In genomic region chr22:46547883-46548244, GRCh38 we compare ENCODE assay signal across 9 cellular contexts. TPM values are rescaled to one million over a fixed set of nuclear protein-coding genes. Genes with fewer than 3 reads are reported as not detected.
A peak's percentile ranks its signal among the peaks of the same experiment; 100 is the strongest.
DNase-seq lines count a peak whose midpoint lies in the region; ATAC-seq, FAIRE-seq and TF ChIP-seq lines count a peak whose summit lies in the region.
"Had no signal": no experiment of that assay in that cellular context is flagged by ENCODE, and none has a peak within 500 bp of the region (broad histone marks: within the 10 kb centered on the region; RNA-seq: fewer than 3 reads in every experiment).

No MANE protein-coding gene starts in this region.

- no peak for TF ChIP-seq POLR2A in gastrocnemius medialis (IDR thresholded peaks at IDR 0.05)

- H3K79me2 ChIP-seq in astrocyte (ENCODE audit: insufficient read depth, low read length), result no peaks in the 10 kb centered on the region

- H3K4me3 ChIP-seq in astrocyte (ENCODE audit: insufficient read depth, low read depth, low read length), result no peak overlapping the region
- no peak overlapping the region for H3K4me3 ChIP-seq in right cardiac atrium (ENCODE audit: low read length)
- no peak overlapping the region for H3K4me3 ChIP-seq in gastrocnemius medialis

- intact Hi-C loops in right cardiac atrium (cut with DNase I) (loop anchor here in 1 of 4 donors (10.0 kb wide), 1 partner anchor 423 kb away; no protein-coding TSS in a partner anchor), gastrocnemius medialis (cut with DNase I; ENCODE audit: low total_unique reads) (loop anchor here (10.0 kb wide), 1 partner anchor 423 kb away; no protein-coding TSS in a partner anchor)

- peaks cover 37% of the 10 kb centered on the region for H3K4me1 Mint-ChIP-seq in astrocyte (ENCODE audit: low read depth, unreplicated experiment)
- peaks cover 11% of the 10 kb centered on the region for H3K4me1 Mint-ChIP-seq in stimulated activated naive CD8-positive, alpha-beta T cell treated with anti-CD3 and anti-CD28 coated beads, Interleukin-15, amount 100 ng/mL, for 72 hours

- no peaks in the 10 kb centered on the region for H3K36me3 ChIP-seq in astrocyte (ENCODE audit: insufficient read depth, low read length)
- H3K36me3 ChIP-seq in gastrocnemius medialis, result no peaks in the 10 kb centered on the region

- DNase-seq in ELR (ENCODE audit: low read depth) (peak; percentile 95), astrocyte (ENCODE audit: low read depth) (peak; percentile 87), right cardiac atrium (peak; percentile 78 to 86 (median 86)), gastrocnemius medialis (peak; percentile 53 to 73), NCI-H2029 treated with DMSO at 0.1 percent for 48 hours (lab: John Stamatoyannopoulos, UW) (no peak), frontal cortex (ENCODE audit: low spot score in 2 of 2) (no peak)
- no peak for DNase-seq in stimulated activated naive CD8-positive, alpha-beta T cell treated with anti-CD3 and anti-CD28 coated beads, Interleukin-15, amount 100 ng/mL, for 72 hours
- DNase-seq: activated gamma-delta T cell treated with Interleukin-2 at 50 U/mL for 16 hours had no signal

- peak overlapping the region; percentile 72 for H3K4me2 ChIP-seq in astrocyte (ENCODE audit: low read length)

- peaks cover 2% of the 10 kb centered on the region for H3K9me3 Mint-ChIP-seq in astrocyte (ENCODE audit: unreplicated experiment)
- no peaks in the 10 kb centered on the region for H3K9me3 Mint-ChIP-seq in stimulated activated naive CD8-positive, alpha-beta T cell treated with anti-CD3 and anti-CD28 coated beads, Interleukin-15, amount 100 ng/mL, for 72 hours

- H3K9me3 ChIP-seq in astrocyte (ENCODE audit: insufficient read depth, low read depth, low read length), result peaks cover 7% of the 10 kb centered on the region
- peaks cover 1% of the 10 kb centered on the region for H3K9me3 ChIP-seq in right cardiac atrium (ENCODE audit: control insufficient read depth, low read length)
- H3K9me3 ChIP-seq in gastrocnemius medialis, result no peaks in the 10 kb centered on the region

- H3K27ac Mint-ChIP-seq in astrocyte (ENCODE audit: unreplicated experiment), result peak overlapping the region; percentile 86
- H3K27ac Mint-ChIP-seq in stimulated activated naive CD8-positive, alpha-beta T cell treated with anti-CD3 and anti-CD28 coated beads, Interleukin-15, amount 100 ng/mL, for 72 hours, result no peak overlapping the region

- H4K20me1 ChIP-seq in astrocyte (ENCODE audit: insufficient read depth, low read length), result no peaks in the 10 kb centered on the region

- peak overlapping the region; percentile 26 for H2AFZ ChIP-seq in astrocyte (ENCODE audit: low read depth, low read length)

- FAIRE-seq in astrocyte (lab: Jason Lieb, UNC) (peak; percentile 66), frontal cortex (lab: Jason Lieb, UNC) (no peak)

- peak overlapping the region; percentile 3 for H3K4me3 Mint-ChIP-seq in astrocyte (ENCODE audit: unreplicated experiment)
- no peak overlapping the region for H3K4me3 Mint-ChIP-seq in stimulated activated naive CD8-positive, alpha-beta T cell treated with anti-CD3 and anti-CD28 coated beads, Interleukin-15, amount 100 ng/mL, for 72 hours

- 14% methylated on average over 3 of the region's 3 CpGs for WGBS in right cardiac atrium

- H3K27me3 Mint-ChIP-seq in astrocyte (ENCODE audit: low read depth, unreplicated experiment), result peaks cover 8% of the 10 kb centered on the region
- H3K27me3 Mint-ChIP-seq in stimulated activated naive CD8-positive, alpha-beta T cell treated with anti-CD3 and anti-CD28 coated beads, Interleukin-15, amount 100 ng/mL, for 72 hours, result peaks cover 31% of the 10 kb centered on the region

- H3K36me3 Mint-ChIP-seq in astrocyte (ENCODE audit: low read depth, unreplicated experiment), result peaks cover 4% of the 10 kb centered on the region

- H3K4me1 ChIP-seq in astrocyte (ENCODE audit: insufficient read depth, low read length) (peaks cover 30% of the 10 kb centered on the region), right cardiac atrium (ENCODE audit: control insufficient read depth, insufficient read depth, low read length) (no peaks in the 10 kb centered on the region), gastrocnemius medialis (peaks cover 3 to 15% of the 10 kb centered on the region in 2 donors)

- H3K9ac ChIP-seq in astrocyte (ENCODE audit: low read length), result peak overlapping the region; percentile 42

- TF ChIP-seq CTCF in astrocyte (IDR thresholded peaks at IDR 0.05; ENCODE audit: insufficient read depth, low read depth, low read length) (no peak), gastrocnemius medialis (IDR thresholded peaks at IDR 0.05 in 4 of 5, conservative IDR thresholded peaks at IDR 0.05 in 1 of 5) (no peak)

- ATAC-seq in right cardiac atrium (peak; percentile 69 to 73), gastrocnemius medialis (peak; percentile 76 to 79), GM19397 (IDR thresholded peaks at IDR 0.05; ENCODE audit: unreplicated experiment) (no peak)
- ATAC-seq in stimulated activated naive CD8-positive, alpha-beta T cell treated with anti-CD3 and anti-CD28 coated beads, Interleukin-15, amount 100 ng/mL, for 72 hours, result no peak

- in situ Hi-C loops in gastrocnemius medialis (cut with MboI; ENCODE audit: low sequenced_read_pairs in 4 of 4), result loop anchor here in 3 of 4 donors (10.0 to 25.0 kb wide), 4 partner anchors 161 to 411 kb away; no protein-coding TSS in a partner anchor

- H3K27ac ChIP-seq in astrocyte (ENCODE audit: low read depth, low read length), result peak overlapping the region; percentile 64
- H3K27ac ChIP-seq in right cardiac atrium (ENCODE audit: low read length), result peak overlapping the region; percentile 81
- H3K27ac ChIP-seq in gastrocnemius medialis, result peak overlapping the region; percentile 14 to 43 (median 33)

- H3K27me3 ChIP-seq in astrocyte (ENCODE audit: insufficient read depth, low read length) (no peaks in the 10 kb centered on the region), right cardiac atrium (ENCODE audit: control insufficient read depth, insufficient read depth) (no peaks in the 10 kb centered on the region), gastrocnemius medialis (no peaks in the 10 kb centered on the region)

RNA-seq across cellular contexts. Expression of gene CELSR1, which starts 10.4 kb away (rescaled TPM):
- total RNA-seq in astrocyte (27.6 and 38.5 TPM in 2 replicates), right cardiac atrium (1 to 10 TPM; 5.5 to 7.9 (median 6.5) TPM), gastrocnemius medialis (1 to 10 TPM in 2 of 4 donors, under 1 TPM in 2; 0.10 to 1.5 (median 0.87) TPM), frontal cortex (2.0 TPM)
- 5.6 TPM for polyA plus RNA-seq in right cardiac atrium

Comparison
In these comparisons a context has a peak if more than half of its experiments do, and no peak if none do; other contexts are left out.
1. DNase-seq: peak in ELR (single experiment), astrocyte (single experiment), right cardiac atrium (3 of 3) and gastrocnemius medialis (2 of 2); none in NCI-H2029 treated with DMSO at 0.1 percent for 48 hours (single experiment), stimulated activated naive CD8-positive, alpha-beta T cell treated with anti-CD3 and anti-CD28 coated beads, Interleukin-15, amount 100 ng/mL, for 72 hours (0 of 2) and frontal cortex (0 of 2).
2. ATAC-seq: peak in right cardiac atrium (2 of 2) and gastrocnemius medialis (2 of 2); none in stimulated activated naive CD8-positive, alpha-beta T cell treated with anti-CD3 and anti-CD28 coated beads, Interleukin-15, amount 100 ng/mL, for 72 hours (single experiment) and GM19397 (single experiment).
3. Peak in every context shown above with its lines, with median percentiles within 50 percentile points of each other: H3K27ac ChIP-seq.